ENCODE assay signal across 8 cellular contexts in genomic region chr9:113401027-113401792, GRCh38. TPM values are rescaled to one million over a fixed set of nuclear protein-coding genes. Genes with fewer than 3 reads are reported as not detected.
DNase-seq lines count a peak whose midpoint lies in the region; ATAC-seq, FAIRE-seq and TF ChIP-seq lines count a peak whose summit lies in the region.

TSS of gene ALAD (minus strand) at chr9:113401284. CDS start at chr9:113393559, 7,725 bp downstream.

- H2BK120ac ChIP-seq in H1 (replicated peaks; ENCODE audit: low read depth, low read length) = no peak within 1 kb of the TSS

- H2BK12ac ChIP-seq in H1 (ENCODE audit: low read depth, low read length) = no peak within 1 kb of the TSS

- no peaks in the 10 kb centered on the region for H3K9me3 Mint-ChIP-seq in Calu3 (ENCODE audit: low read depth, unreplicated experiment)

- no peak within 1 kb of the TSS for H4K91ac ChIP-seq in H1 (replicated peaks; ENCODE audit: insufficient read length, low read length)

- CTCF ChIA-PET in Calu3 (lab: Charles Lee) = interaction anchor here (1.0 to 2.4 kb wide), 3 partner anchors 9 to 60 kb away, joined by 3 to 8 read pairs (median 5); partner anchors contain the start of genes C9orf43, HDHD3 and POLE3
- CTCF ChIA-PET in H1 (lab: Charles Lee; ENCODE audit: partially characterized antibody) = interaction anchor here (0.5 to 9.0 kb wide), 19 partner anchors 9 to 456 kb away, joined by 3 to 61 read pairs (median 4); partner anchors contain the start of genes C9orf43, CDC26, POLE3 and PRPF4

- peak within 1 kb of the TSS in 3 of 4 experiments; percentile 13 to 58 (median 19); a peak in 3 of 7 replicates for H3K9ac ChIP-seq in H1 (replicated peaks in 1 of 4; ENCODE audit: extremely low read depth in 1 of 4, low read depth in 3 of 4, low read length in 3 of 4)

- no peaks in the 10 kb centered on the region for H3K9me3 ChIP-seq in H1 (ENCODE audit: insufficient read depth in 2 of 2, low read depth in 1 of 2, low read length in 1 of 2)

- H3K23ac ChIP-seq in H1 (ENCODE audit: insufficient read length) = no peak within 1 kb of the TSS

- H3K79me2 ChIP-seq in H1 (ENCODE audit: control insufficient read depth in 1 of 2, insufficient read depth in 2 of 2, low read length in 2 of 2) = no peaks in the 10 kb centered on the region

- H2AFZ ChIP-seq in H1 (ENCODE audit: low read length) = peak within 1 kb of the TSS; percentile 88

- H3K27ac Mint-ChIP-seq in Calu3 (ENCODE audit: unreplicated experiment) = peak within 1 kb of the TSS; percentile 45

- H3K18ac ChIP-seq in H1 (ENCODE audit: extremely low read depth, low read length) = no peak within 1 kb of the TSS

- peaks cover 0 to 2% (median 0%) of the 10 kb centered on the region in 4 experiments; a peak in 2 of 7 replicates for H3K4me1 ChIP-seq in H1 (replicated peaks in 1 of 4; ENCODE audit: control insufficient read depth in 3 of 4, insufficient read depth in 4 of 4, low read length in 3 of 4)

- TF ChIP-seq RAD21 in H1 (IDR thresholded peaks at IDR 0.05 in 1 of 2, conservative IDR thresholded peaks at IDR 0.05 in 1 of 2; ENCODE audit: low read depth in 2 of 2, low read length in 2 of 2) = peak; percentile 70 to 79

- peak; percentile 98 for DNase-seq in Calu3
- DNase-seq in HUDEP-2 (lab: John Stamatoyannopoulos, UW; ENCODE audit: unreplicated experiment in 76 of 76) = peak in 75 of 76 experiments; percentile 74 to 99 (median 97)
- DNase-seq in NOMO-1 treated with dmso at 0.1 percent for 144 hours (lab: John Stamatoyannopoulos, UW; ENCODE audit: unreplicated experiment) = peak; percentile 99
- DNase-seq in activated CD8-positive, alpha-beta memory T cell treated with anti-CD3 and anti-CD28 coated beads for 48 hours (ENCODE audit: low read depth in 2 of 3, low spot score in 2 of 3) = peak; percentile 97 to 99 (median 97)
- peak; percentile 93 to 100 for DNase-seq in H1 (ENCODE audit: low read depth in 1 of 2, low spot score in 2 of 2)
- DNase-seq in mesenteric fat pad (ENCODE audit: low spot score) = peak; percentile 100
- DNase-seq in stimulated activated CD8-positive, alpha-beta memory T cell treated with anti-CD3 and anti-CD28 coated beads, Interleukin-15, amount 100 ng/mL, for 24 hours (ENCODE audit: low read depth) = peak; percentile 96

- peak within 1 kb of the TSS; percentile 63; the same call in 1 of the 2 replicates for H4K8ac ChIP-seq in H1 (ENCODE audit: extremely low read depth, insufficient read depth, low read length)

- peak within 1 kb of the TSS; percentile 90 for H3K4me3 Mint-ChIP-seq in Calu3 (ENCODE audit: low read depth, unreplicated experiment)

- H2AK5ac ChIP-seq in H1 (ENCODE audit: low read depth, low read length) = no peak within 1 kb of the TSS

- H3K4me1 Mint-ChIP-seq in Calu3 (ENCODE audit: low read depth, unreplicated experiment) = peaks cover 18% of the 10 kb centered on the region

- no peak within 1 kb of the TSS for H4K5ac ChIP-seq in H1 (ENCODE audit: insufficient read length, low read depth, low read length)

- intact Hi-C loops in Calu3 (cut with micrococcal nuclease; ENCODE audit: unreplicated experiment) = loop anchor here (2.0 to 5.0 kb wide), 2 partner anchors 18 to 59 kb away; partner anchors contain the start of gene WDR31

- no peak for TF ChIP-seq POLR2A in H1 (IDR thresholded peaks at IDR 0.05; ENCODE audit: control extremely low read depth in 1 of 2, low read depth in 2 of 2, low read length in 2 of 2)

- H3K56ac ChIP-seq in H1 (replicated peaks; ENCODE audit: insufficient read length, low read depth, low read length) = no peak within 1 kb of the TSS

- H3K4me3 ChIP-seq in H1 (ENCODE audit: extremely low read depth in 1 of 4, insufficient read depth in 2 of 4, low read depth in 3 of 4, low read length in 4 of 4) = peak within 1 kb of the TSS; percentile 70 to 95 (median 90)

- peak within 1 kb of the TSS; percentile 57 to 66 for H3K4me2 ChIP-seq in H1 (ENCODE audit: insufficient read depth in 1 of 2, low read depth in 2 of 2, low read length in 2 of 2)

- peak; percentile 98 for ATAC-seq in GM21381 (IDR thresholded peaks at IDR 0.05; ENCODE audit: unreplicated experiment)

- H2BK20ac ChIP-seq in H1 (ENCODE audit: low read length) = no peak within 1 kb of the TSS

- no TSS peak for BruUV-seq in Calu3 (replicated peaks; lab: Mats Ljungman, UMichigan)

- no peak within 1 kb of the TSS for H3K14ac ChIP-seq in H1 (ENCODE audit: insufficient read length)

- TF ChIP-seq EP300 in H1 (IDR thresholded peaks at IDR 0.05; ENCODE audit: borderline replicate concordance in 1 of 2, low read depth in 2 of 2, low read length in 2 of 2) = peak in 1 of 2 experiments; percentile 64; a peak in 1 of 3 replicates

- H2BK5ac ChIP-seq in H1 (ENCODE audit: low read depth, low read length) = no peak within 1 kb of the TSS

- no peak within 1 kb of the TSS for H3K27ac ChIP-seq in H1 (ENCODE audit: low read depth, low read length)

- H3K79me1 ChIP-seq in H1 (ENCODE audit: low read depth, low read length) = no peaks in the 10 kb centered on the region; the same call in 1 of the 2 replicates

- no peaks in the 10 kb centered on the region for H3K27me3 ChIP-seq in H1 (replicated peaks in 1 of 4; ENCODE audit: control insufficient read depth in 3 of 4, extremely low read depth in 1 of 4, insufficient read depth in 3 of 4, low read length in 3 of 4)

- WGBS in H1 (ENCODE audit: extremely low coverage in 1 of 2, insufficient coverage in 1 of 2, insufficient read length in 1 of 2, insufficient replicate concordance in 2 of 2, low coverage in 1 of 2, low lambda C conversion rate in 2 of 2, missing lambda C conversion rate in 1 of 2), 2 experiments = 3% methylated on average over 31 of the region's 50 CpGs; no CpG with 5 or more reads in 1 of the 2 experiments

- no peaks in the 10 kb centered on the region for H3K23me2 ChIP-seq in H1 (ENCODE audit: low read depth, low read length)

- FAIRE-seq in H1 (lab: Jason Lieb, UNC) = no peak

- H3K36me3 ChIP-seq in H1 (ENCODE audit: control insufficient read depth in 2 of 4, insufficient read depth in 4 of 4, low read length in 3 of 4) = no peaks in the 10 kb centered on the region

- H2BK15ac ChIP-seq in H1 (ENCODE audit: low read length) = no peak within 1 kb of the TSS

- H3K36me3 Mint-ChIP-seq in Calu3 (ENCODE audit: insufficient read depth, unreplicated experiment) = peaks cover 15% of the 10 kb centered on the region

- H4K20me1 ChIP-seq in H1 (replicated peaks in 1 of 2; ENCODE audit: control insufficient read depth in 1 of 2, insufficient read depth in 2 of 2, low read length in 2 of 2) = no peaks in the 10 kb centered on the region

- no peaks in the 10 kb centered on the region for H3K27me3 Mint-ChIP-seq in Calu3 (ENCODE audit: unreplicated experiment)

- POLR2A ChIA-PET in H1 (lab: Charles Lee; ENCODE audit: partially characterized antibody) = interaction anchor here (0.7 to 6.3 kb wide), 4 partner anchors 9 to 139 kb away, joined by 3 to 43 read pairs (median 4); partner anchors contain the start of genes C9orf43, HDHD3 and POLE3

- TF ChIP-seq CTCF in Calu3 (IDR thresholded peaks at IDR 0.05; ENCODE audit: unreplicated experiment) (peak; percentile 80), H1 (IDR thresholded peaks at IDR 0.05; ENCODE audit: control extremely low read depth in 1 of 3, insufficient read depth in 1 of 3, low read depth in 1 of 3, low read length in 3 of 3) (peak; percentile 81 to 93 (median 92))

- H3K4ac ChIP-seq in H1 (replicated peaks; ENCODE audit: insufficient read length, low read depth, low read length) = no peak within 1 kb of the TSS

TF ChIP-seq in H1, 55 proteins besides CTCF, POLR2A, EP300 and RAD21 (continues in another document):
- TF ChIP-seq SIN3A (conservative IDR thresholded peaks at IDR 0.05 in 1 of 2, IDR thresholded peaks at IDR 0.05 in 1 of 2; ENCODE audit: low read depth in 1 of 2, low read length in 2 of 2) (peak in 1 of 2 experiments; percentile 86; a peak in 2 of 4 replicates), SIX5 (IDR thresholded peaks at IDR 0.05; ENCODE audit: low read depth, low read length) (no peak), TAF7 (optimal IDR thresholded peaks at IDR 0.05; ENCODE audit: borderline replicate concordance, low read depth, low read length) (peak; percentile 59), EGR1 (IDR thresholded peaks at IDR 0.05; ENCODE audit: borderline replicate concordance, low read depth, low read length) (peak; percentile 50; the same call in 1 of the 2 replicates), CREB1 (IDR thresholded peaks at IDR 0.05) (peak; percentile 73), JUND (IDR thresholded peaks at IDR 0.05; ENCODE audit: low read length) (no peak; the same call in 1 of the 2 replicates), SP1 (IDR thresholded peaks at IDR 0.05; ENCODE audit: low read depth, low read length) (0 out of 2 replicates have a peak, but pooled peaks have one; percentile 20), CTBP2 (IDR thresholded peaks at IDR 0.05; ENCODE audit: borderline replicate concordance, insufficient read depth, insufficient read length, low read length) (no peak), TBP (IDR thresholded peaks at IDR 0.05; ENCODE audit: low read depth, low read length) (no peak), E2F6 (IDR thresholded peaks at IDR 0.05) (no peak), BCL11A (IDR thresholded peaks at IDR 0.05; ENCODE audit: low read depth in 2 of 2, low read length in 2 of 2) (no peak), SRF (IDR thresholded peaks at IDR 0.05; ENCODE audit: low read depth, low read length) (0 out of 2 replicates have a peak, but pooled peaks have one; percentile 10), KDM4A (IDR thresholded peaks at IDR 0.05; ENCODE audit: low read depth, low read length, severe bottlenecking) (peak; percentile 62), EZH2 (IDR thresholded peaks at IDR 0.05; ENCODE audit: low read depth, low read length, severe bottlenecking) (no peak), CHD1 (IDR thresholded peaks at IDR 0.05; ENCODE audit: low read depth, low read length) (no peak)

RNA-seq across cellular contexts. Expression of gene ALAD, which starts in this region (rescaled TPM):
- total RNA-seq in Calu3 (2022) = 20.6 and 24.1 TPM in 2 replicates
- 13.0 and 15.3 TPM in 2 replicates for total RNA-seq in H1 (2021; fragmentation: NEBNext Ultra II Directional; extraction: Animal tissue kit (Norgen Biotek cat#: 25700))
- 8.2 and 17.3 TPM in 2 replicates for polyA plus RNA-seq in H1 (2011; rRNA removed)
- polyA plus RNA-seq in H1 (2011; cell fraction: cytosol; rRNA removed) = 11.2 TPM
- polyA plus RNA-seq in H1 (2011; cell fraction: nucleus; rRNA removed) = 35.0 TPM
- 15.1 to 21.1 TPM (median 19.1 TPM) in 4 replicates for polyA plus RNA-seq in H1 (2012, experiment 1 of 2)
- polyA plus RNA-seq in H1 (2012, experiment 2 of 2) = 5.0 TPM
- 11.5 TPM for polyA plus RNA-seq in H1 (2013, experiment 1 of 2)
- polyA plus RNA-seq in H1 (2013, experiment 2 of 2) = 11.5 TPM
- 7.9 and 10.7 TPM in 2 replicates for polyA minus RNA-seq in H1 (2011; rRNA and poly(A)+ RNA removed)
- 3.5 TPM for polyA minus RNA-seq in H1 (2011; cell fraction: cytosol; rRNA and poly(A)+ RNA removed)
- 12.2 TPM for polyA minus RNA-seq in H1 (2011; cell fraction: nucleus; rRNA and poly(A)+ RNA removed)
- total RNA-seq in mesenteric fat pad = 52.8 TPM
